ENCODE assay signal across 8 cellular contexts in genomic region chr2:89950807-89951206, GRCh38.
DNase-seq lines count a peak whose midpoint lies in the region; ATAC-seq, FAIRE-seq and TF ChIP-seq lines count a peak whose summit lies in the region.
"Not testable (repeated sequence)": the region's sequence is repeated elsewhere in the genome, so short reads cannot be mapped to it uniquely, and the experiment has no call there.

No MANE protein-coding gene starts in this region.

- not testable (repeated sequence) for H3K9me3 ChIP-seq in HepG2 (ENCODE audit: low read length)

- intact Hi-C loops in CD14-positive monocyte (cut with micrococcal nuclease); HepG2 (cut with micrococcal nuclease; ENCODE audit: unreplicated experiment): not testable (repeated sequence)

- TF ChIP-seq EP300 in HepG2 (IDR thresholded peaks at IDR 0.05; ENCODE audit: low read depth in 2 of 2, low read length in 2 of 2); HepG2 (CRISPR knock-in tag; IDR thresholded peaks at IDR 0.05; ENCODE audit: borderline replicate concordance): not testable (repeated sequence)

- TF ChIP-seq CTCF in CD14-positive monocyte (IDR thresholded peaks at IDR 0.05): peak; percentile 10
- TF ChIP-seq CTCF in HepG2 (CRISPR knock-in tag; IDR thresholded peaks at IDR 0.05): not testable (repeated sequence)

- peak; percentile 60 for ATAC-seq in GM18868 (IDR thresholded peaks at IDR 0.05; ENCODE audit: unreplicated experiment)
- ATAC-seq in HG03442 (IDR thresholded peaks at IDR 0.05; ENCODE audit: unreplicated experiment): peak; percentile 43
- ATAC-seq in HepG2: not testable (repeated sequence)

- not testable (repeated sequence) for H3K9me3 Mint-ChIP-seq in CD14-positive monocyte

- H3K4me3 Mint-ChIP-seq in CD14-positive monocyte: not testable (repeated sequence)

- POLR2A ChIA-PET in HepG2 (lab: Yijun Ruan, JAX): not testable (repeated sequence)

- not testable (repeated sequence) for H4K20me1 ChIP-seq in HepG2 (ENCODE audit: insufficient read depth, low read length)

- not testable (repeated sequence) for H3K36me3 ChIP-seq in HepG2 (replicated peaks in 1 of 2; ENCODE audit: control insufficient read depth in 1 of 2, insufficient read depth in 2 of 2, low read length in 2 of 2)

- not testable (repeated sequence) for H3K4me2 ChIP-seq in HepG2 (ENCODE audit: low read depth, low read length)

- not testable (repeated sequence) for H3K27ac Mint-ChIP-seq in CD14-positive monocyte

- WGBS in HepG2 (ENCODE audit: low lambda C conversion rate): 0% methylated on average over 1 of the region's 2 CpGs

- DNase-seq in CD14-positive monocyte (ENCODE audit: low spot score); HepG2 (ENCODE audit: low spot score); urothelium cell line (ENCODE audit: low spot score): not testable (repeated sequence)

- H3K27me3 ChIP-seq in HepG2 (ENCODE audit: control insufficient read depth in 1 of 2, insufficient read depth in 2 of 2, low read length in 2 of 2): not testable (repeated sequence)

- not testable (repeated sequence) for TF ChIP-seq POLR2A in HepG2 (IDR thresholded peaks at IDR 0.05; ENCODE audit: insufficient read depth in 1 of 2, low read depth in 2 of 2, low read length in 2 of 2)

- not testable (repeated sequence) for H2AFZ ChIP-seq in HepG2 (ENCODE audit: low read length)

- FAIRE-seq in TTC549 (lab: Jason Lieb, UNC) (peak; percentile 94), endometrium (lab: Jason Lieb, UNC) (peak; percentile 79), islet of Langerhans (lab: Jason Lieb, UNC) (peak; percentile 98), HepG2 (lab: Jason Lieb, UNC) (peak; percentile 66), urothelium cell line (lab: Jason Lieb, UNC) (peak; percentile 87)

- not testable (repeated sequence) for H3K4me3 ChIP-seq in HepG2 (replicated peaks in 1 of 3; ENCODE audit: insufficient read depth in 1 of 3, low read depth in 2 of 3, low read length in 3 of 3)

- not testable (repeated sequence) for H3K9ac ChIP-seq in HepG2 (ENCODE audit: insufficient read depth, low read depth, low read length)

- not testable (repeated sequence) for H3K79me2 ChIP-seq in HepG2 (ENCODE audit: insufficient read depth, low read length)

- not testable (repeated sequence) for H3K27me3 Mint-ChIP-seq in CD14-positive monocyte (ENCODE audit: low read depth in 3 of 3)

- not testable (repeated sequence) for H3K36me3 Mint-ChIP-seq in CD14-positive monocyte

- not testable (repeated sequence) for H3K4me1 Mint-ChIP-seq in CD14-positive monocyte

- TF ChIP-seq RAD21 in HepG2 (CRISPR knock-in tag; IDR thresholded peaks at IDR 0.05): not testable (repeated sequence)

- CTCF ChIA-PET in HepG2 (lab: Yijun Ruan, JAX; ENCODE audit: low intra/inter-chr PET ratio, low total read pairs): not testable (repeated sequence)

- not testable (repeated sequence) for H3K4me1 ChIP-seq in HepG2 (ENCODE audit: insufficient read depth, low read length)

- in situ Hi-C loops in HepG2 (cut with HindIII; ENCODE audit: extremely low pct_ligation_motif_present, low pct_unique_long_range_greater_than_20kb): not testable (repeated sequence)

- not testable (repeated sequence) for BruUV-seq in HepG2 (replicated peaks; lab: Mats Ljungman, UMichigan)

- not testable (repeated sequence) for H3K27ac ChIP-seq in HepG2 (ENCODE audit: extremely low read length, insufficient read depth, low read length)
